ENCODE assay signal across 8 cellular contexts in the genomic region with DNA sequence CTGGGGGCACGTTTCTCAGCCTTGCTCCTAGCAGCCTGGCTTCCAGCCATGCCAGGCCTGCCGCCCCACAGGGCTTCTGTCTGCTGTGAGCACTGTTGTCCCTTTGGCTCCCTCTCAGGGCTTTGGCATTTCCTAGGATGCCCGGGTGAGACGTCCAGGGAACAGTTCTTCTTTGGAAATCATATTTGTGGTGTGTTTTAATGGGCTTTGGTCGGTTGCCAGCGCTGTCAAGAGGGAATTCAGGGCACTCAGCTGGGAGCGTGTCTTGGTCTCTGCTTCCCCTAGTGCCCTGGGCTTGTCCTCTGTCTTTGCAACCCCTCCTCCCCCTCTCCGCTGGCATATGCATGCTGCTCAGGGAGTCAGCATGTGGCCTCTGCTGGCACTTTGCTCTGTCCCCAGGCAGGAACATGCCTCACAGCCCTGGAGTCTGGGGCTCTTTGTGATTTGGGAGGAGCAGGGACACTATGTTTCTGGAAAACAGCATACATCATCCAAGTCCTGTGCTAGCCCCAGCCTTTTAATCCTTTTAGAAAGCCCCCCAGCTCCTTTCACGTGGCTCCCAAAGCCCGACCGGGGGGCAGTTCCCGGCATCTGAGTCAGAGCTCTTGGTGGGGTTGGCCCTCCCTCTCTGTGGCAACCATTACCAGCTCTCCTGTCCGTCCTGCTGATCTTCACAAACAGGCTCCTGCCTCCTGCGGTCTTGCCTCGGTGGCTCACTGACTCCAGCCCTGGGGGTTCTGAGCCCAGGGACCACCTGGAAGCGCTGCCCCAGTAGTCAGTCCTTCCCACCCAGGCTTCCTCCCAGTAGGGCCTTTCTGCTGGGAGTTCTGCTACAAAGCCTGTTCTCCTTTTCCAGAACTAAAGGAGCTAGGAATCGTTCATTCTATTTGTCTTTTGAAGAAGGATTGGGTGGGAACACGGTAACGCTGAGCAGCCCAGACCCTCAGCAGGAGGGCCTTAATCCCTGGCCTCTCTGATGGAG. TPM values are rescaled to one million over a fixed set of nuclear protein-coding genes. Genes with fewer than 3 reads are reported as not detected.
DNase-seq lines count a peak whose midpoint lies in the region; ATAC-seq and TF ChIP-seq lines count a peak whose summit lies in the region.

No MANE protein-coding gene starts in this region.

- H3K36me3 ChIP-seq in left lung (peaks cover 0 to 80% of the 10 kb centered on the region in 2 donors), transverse colon (no peaks in the 10 kb centered on the region)

- ATAC-seq in left lung (peak; percentile 73), GM21390 (IDR thresholded peaks at IDR 0.05; ENCODE audit: unreplicated experiment) (no peak), GM21447 (IDR thresholded peaks at IDR 0.05; ENCODE audit: unreplicated experiment) (no peak)

- H3K4me3 ChIP-seq in left lung (no peak overlapping the region), transverse colon (no peak overlapping the region)

- intact Hi-C loops in left lung (cut with DNase I) (no loop called here), transverse colon (cut with DNase I; ENCODE audit: low total_unique reads) (loop anchor here (5.0 kb wide), 1 partner anchor 401 kb away; no protein-coding TSS in a partner anchor)

- DNase-seq in NCI-H1105 (lab: John Stamatoyannopoulos, UW) (peak; percentile 44), cerebellum (ENCODE audit: low spot score) (peak; percentile 87), left lung (peak in 1 of 2 donors; percentile 76), transverse colon (peak; percentile 63), SHP77 treated with DMSO at 0.1 percent for 48 hours (lab: John Stamatoyannopoulos, UW) (no peak), erythroblast (lab: John Stamatoyannopoulos, UW) (no peak)

- H3K9me3 ChIP-seq in left lung (no peaks in the 10 kb centered on the region), transverse colon (no peaks in the 10 kb centered on the region)

- H3K27me3 ChIP-seq in left lung = no peaks in the 10 kb centered on the region
- no peaks in the 10 kb centered on the region for H3K27me3 ChIP-seq in transverse colon

- no peak for TF ChIP-seq EP300 in transverse colon (IDR thresholded peaks at IDR 0.05; ENCODE audit: low read depth)

- no peak for TF ChIP-seq POLR2A in transverse colon (IDR thresholded peaks at IDR 0.05)
- no peak for TF ChIP-seq POLR2A in erythroblast (IDR thresholded peaks at IDR 0.05; ENCODE audit: low read length)

- in situ Hi-C loops in transverse colon (cut with MboI; ENCODE audit: low pct_ligation_motif_present in 1 of 4, low pct_unique_long_range_greater_than_20kb in 1 of 4, low sequenced_read_pairs in 3 of 4) = no loop called here

- peaks cover 20 to 66% of the 10 kb centered on the region in 2 donors for H3K4me1 ChIP-seq in left lung
- H3K4me1 ChIP-seq in transverse colon = peaks cover 6 to 79% (median 47%) of the 10 kb centered on the region in 4 donors

- 75% methylated on average over 19 of the region's 19 CpGs; no CpG with 5 or more reads in 1 of the 2 donors for WGBS in transverse colon (ENCODE audit: low coverage in 1 of 2), 2 donors

- H3K27ac ChIP-seq in left lung = peak overlapping the region in 1 of 2 donors; percentile 33
- peak overlapping the region; percentile 87 to 91 (median 88) for H3K27ac ChIP-seq in transverse colon

- TF ChIP-seq CTCF in left lung (IDR thresholded peaks at IDR 0.05) (no peak), transverse colon (IDR thresholded peaks at IDR 0.05) (no peak)

RNA-seq across cellular contexts. Expression of a gene that starts 26.7 kb away (rescaled TPM):
- total RNA-seq in cerebellum (39.2 TPM), left lung (10 to 100 TPM; 58.9 to 80.8 TPM), transverse colon (10 to 100 TPM; 49.0 to 83.8 (median 71.4) TPM)

RNA-seq across cellular contexts. Expression of a gene that starts 26.8 kb away (rescaled TPM):
- total RNA-seq in cerebellum (14.1 TPM), left lung (10 to 100 TPM; 28.5 to 35.5 TPM), transverse colon (100 to 1,000 TPM in 2 of 4 donors, 10 to 100 TPM in 2; 25.1 to 129 (median 80.3) TPM)

RNA-seq across cellular contexts. Expression of a gene that starts 27.5 kb away (rescaled TPM):
- total RNA-seq in cerebellum (2.1 TPM), left lung (10 to 100 TPM; 44.1 to 54.8 TPM), transverse colon (100 to 1,000 TPM; 196 to 323 (median 229) TPM)

Comparison
In these comparisons a context has a peak if more than half of its experiments do, and no peak if none do; other contexts are left out.
1. DNase-seq: peak in NCI-H1105 (single experiment), cerebellum (single experiment) and transverse colon (single experiment); none in SHP77 treated with DMSO at 0.1 percent for 48 hours (single experiment) and erythroblast (0 of 2).
2. RNA of a gene that starts 27.5 kb away (total RNA-seq): 196 to 323 TPM in transverse colon and 44.1 to 54.8 TPM in left lung; 2.1 TPM in cerebellum (single experiment); every median in the first group is over 10 times any median in the second.